9 cellular contexts compared by ENCODE assay signal in genomic region chr1:192545781-192546521, GRCh38. TPM values are rescaled to one million over a fixed set of nuclear protein-coding genes. Genes with fewer than 3 reads are reported as not detected.
DNase-seq lines count a peak whose midpoint lies in the region; ATAC-seq and TF ChIP-seq lines count a peak whose summit lies in the region.
"Had no signal": no experiment of that assay in that cellular context is flagged by ENCODE, and none has a peak within 500 bp of the region (broad histone marks: within the 10 kb centered on the region; RNA-seq: fewer than 3 reads in every experiment).

No MANE protein-coding gene starts in this region.

- H3K4me1 Mint-ChIP-seq in IgD-negative memory B cell: peaks cover 5 to 15% (median 12%) of the 10 kb centered on the region in 3 donors

- H3K9me3 Mint-ChIP-seq in IgD-negative memory B cell: peaks cover 0 to 2% (median 0%) of the 10 kb centered on the region in 3 donors

- H3K27me3 ChIP-seq in dorsolateral prefrontal cortex: no peaks in the 10 kb centered on the region

- H3K27ac Mint-ChIP-seq in IgD-negative memory B cell: peak overlapping the region in 2 of 3 donors; percentile 2 to 87

- no peaks in the 10 kb centered on the region for H3K36me3 Mint-ChIP-seq in IgD-negative memory B cell

- DNase-seq in GM10266 (ENCODE audit: extremely low spot score): peak; percentile 14
- DNase-seq in choroid plexus epithelial cell (ENCODE audit: low read depth): peak; percentile 58
- no peak for DNase-seq in dorsolateral prefrontal cortex
- DNase-seq in GM13976 (ENCODE audit: low spot score): no peak
- no peak for DNase-seq in NK-92 treated with Interleukin-12 subunit alpha and Interleukin-12 subunit beta, amount 100 ng/mL, for 24 hours (lab: John Stamatoyannopoulos, UW)
- no peak for DNase-seq in cerebellar cortex (ENCODE audit: low spot score)

- peak; percentile 61 for ATAC-seq in GM21528 (IDR thresholded peaks at IDR 0.05; ENCODE audit: low FRiP score, unreplicated experiment)

- H3K4me3 Mint-ChIP-seq in IgD-negative memory B cell: peak overlapping the region; percentile 39 to 85 (median 78)

- intact Hi-C loops in dorsolateral prefrontal cortex (cut with DNase I): no loop called here

- in situ Hi-C loops in GM13976 (cut with MboI; ENCODE audit: low sequenced_read_pairs, unreplicated experiment): no loop called here

- H3K4me3 ChIP-seq in choroid plexus epithelial cell (ENCODE audit: low read depth, low read length) (no peak overlapping the region), dorsolateral prefrontal cortex (no peak overlapping the region)

- TF ChIP-seq CTCF in GM10266 (IDR thresholded peaks at IDR 0.05; ENCODE audit: control insufficient read depth, insufficient read depth, low read depth, missing control alignments) (no peak), choroid plexus epithelial cell (conservative IDR thresholded peaks at IDR 0.05; ENCODE audit: low read depth, low read length) (peak; percentile 17), dorsolateral prefrontal cortex (IDR thresholded peaks at IDR 0.05 in 54 of 56, conservative IDR thresholded peaks at IDR 0.05 in 2 of 56; ENCODE audit: low read depth in 1 of 56, partially characterized antibody in 56 of 56) (peak in 18 of 56 donors; percentile 12 to 54 (median 23)), GM13976 (IDR thresholded peaks at IDR 0.05; ENCODE audit: borderline replicate concordance, control extremely low read depth, extremely low read depth, insufficient read depth, missing control alignments) (no peak)

- H3K27me3 Mint-ChIP-seq in IgD-negative memory B cell: peaks cover 1% of the 10 kb centered on the region

- peak overlapping the region in 4 of 59 donors; percentile 1 to 42 (median 29) for H3K27ac ChIP-seq in dorsolateral prefrontal cortex

RNA-seq across cellular contexts. Expression of gene RGS1, which starts 29.6 kb away (rescaled TPM):
- polyA plus RNA-seq in IgD-negative memory B cell: 119 TPM
- 100 to 1,000 TPM in 6 of 120 experiments, 10 to 100 TPM in 87, 1 to 10 TPM in 27; 1.8 to 176 (median 19.2) TPM for total RNA-seq in dorsolateral prefrontal cortex
- total RNA-seq: HT1080 had no signal

Comparison
In these comparisons a context has a peak if more than half of its experiments do, and no peak if none do; other contexts are left out.
1. DNase-seq: peak in GM10266 (single experiment) and choroid plexus epithelial cell (single experiment); none in dorsolateral prefrontal cortex (0 of 10), GM13976 (single experiment), NK-92 treated with Interleukin-12 subunit alpha and Interleukin-12 subunit beta, amount 100 ng/mL, for 24 hours (single experiment) and cerebellar cortex (single experiment).